ENCODE assay signal across 18 cellular contexts in genomic region chr5:30981576-30981975, GRCh38.
"Had no signal": no experiment of that assay in that cellular context is flagged by ENCODE, and none has a peak within 500 bp of the region (broad histone marks: within the 10 kb centered on the region; RNA-seq: fewer than 3 reads in every experiment).

No MANE protein-coding gene starts in this region.

- H3K36me3 ChIP-seq: esophagus squamous epithelium, gastrocnemius medialis, heart right ventricle, neutrophil, suprapubic skin, thyroid gland, uterus had no signal

- H3K27me3 ChIP-seq: esophagus squamous epithelium, gastrocnemius medialis, heart right ventricle, neutrophil, suprapubic skin, thyroid gland, uterus had no signal

- DNase-seq: effector memory CD8-positive, alpha-beta T cell; esophagus squamous epithelium; gastrocnemius medialis; heart right ventricle; hypothalamus; islet precursor cell; mammary epithelial cell; naive thymus-derived CD4-positive, alpha-beta T cell; psoas muscle; retina; small intestine; stimulated activated CD4-positive, alpha-beta T cell treated with anti-CD3 and anti-CD28 coated beads, Interleukin-12 subunit alpha, Interleukin-12 subunit beta, amount 100 ng/mL, for 4 hours; stimulated activated naive CD4-positive, alpha-beta T cell treated with Interleukin-2 at 50 U/mL for 16 hours; thyroid gland; uterus had no signal

- H3K4me3 ChIP-seq: esophagus squamous epithelium, gastrocnemius medialis, heart right ventricle, psoas muscle, suprapubic skin, thyroid gland, uterus had no signal

- H3K9me3 ChIP-seq: esophagus squamous epithelium, gastrocnemius medialis, heart right ventricle, neutrophil, psoas muscle, suprapubic skin, thyroid gland, uterus had no signal

- H3K27ac ChIP-seq: esophagus squamous epithelium, gastrocnemius medialis, heart right ventricle, neutrophil, psoas muscle, suprapubic skin, thyroid gland, uterus had no signal

- H3K4me1 ChIP-seq: esophagus squamous epithelium, gastrocnemius medialis, heart right ventricle, psoas muscle, suprapubic skin, thyroid gland, uterus had no signal

- ATAC-seq: effector memory CD8-positive, alpha-beta T cell; gastrocnemius medialis; heart right ventricle; left lobe of liver; naive thymus-derived CD4-positive, alpha-beta T cell; psoas muscle had no signal
